ENCODE assay signal across 1 cellular context in the genomic region with DNA sequence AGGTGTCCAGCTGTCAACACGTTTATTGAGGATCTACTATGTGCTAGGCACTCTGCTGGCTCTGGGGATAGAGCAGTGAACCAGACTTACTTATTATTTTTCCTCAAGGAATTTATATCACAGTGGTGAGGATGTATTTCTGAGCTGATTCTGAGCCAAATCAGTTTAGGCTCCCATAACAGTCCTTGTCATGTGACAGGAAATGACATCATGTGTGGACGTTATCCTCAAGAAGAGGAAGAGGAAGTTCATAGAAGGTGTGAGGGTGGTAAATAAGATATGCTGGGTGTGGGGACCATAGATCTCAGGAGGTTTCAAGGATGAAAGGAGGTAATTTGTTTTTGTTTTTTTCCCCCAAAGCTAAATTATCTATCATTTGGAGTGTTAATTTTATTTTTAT.
TF ChIP-seq lines count a peak whose summit lies in the region.

No MANE protein-coding gene starts in this region.

TF ChIP-seq in K562, 482 proteins besides CTCF, POLR2A, EP300 and RAD21 (continued from another document):
- TF ChIP-seq, protein P1, sequence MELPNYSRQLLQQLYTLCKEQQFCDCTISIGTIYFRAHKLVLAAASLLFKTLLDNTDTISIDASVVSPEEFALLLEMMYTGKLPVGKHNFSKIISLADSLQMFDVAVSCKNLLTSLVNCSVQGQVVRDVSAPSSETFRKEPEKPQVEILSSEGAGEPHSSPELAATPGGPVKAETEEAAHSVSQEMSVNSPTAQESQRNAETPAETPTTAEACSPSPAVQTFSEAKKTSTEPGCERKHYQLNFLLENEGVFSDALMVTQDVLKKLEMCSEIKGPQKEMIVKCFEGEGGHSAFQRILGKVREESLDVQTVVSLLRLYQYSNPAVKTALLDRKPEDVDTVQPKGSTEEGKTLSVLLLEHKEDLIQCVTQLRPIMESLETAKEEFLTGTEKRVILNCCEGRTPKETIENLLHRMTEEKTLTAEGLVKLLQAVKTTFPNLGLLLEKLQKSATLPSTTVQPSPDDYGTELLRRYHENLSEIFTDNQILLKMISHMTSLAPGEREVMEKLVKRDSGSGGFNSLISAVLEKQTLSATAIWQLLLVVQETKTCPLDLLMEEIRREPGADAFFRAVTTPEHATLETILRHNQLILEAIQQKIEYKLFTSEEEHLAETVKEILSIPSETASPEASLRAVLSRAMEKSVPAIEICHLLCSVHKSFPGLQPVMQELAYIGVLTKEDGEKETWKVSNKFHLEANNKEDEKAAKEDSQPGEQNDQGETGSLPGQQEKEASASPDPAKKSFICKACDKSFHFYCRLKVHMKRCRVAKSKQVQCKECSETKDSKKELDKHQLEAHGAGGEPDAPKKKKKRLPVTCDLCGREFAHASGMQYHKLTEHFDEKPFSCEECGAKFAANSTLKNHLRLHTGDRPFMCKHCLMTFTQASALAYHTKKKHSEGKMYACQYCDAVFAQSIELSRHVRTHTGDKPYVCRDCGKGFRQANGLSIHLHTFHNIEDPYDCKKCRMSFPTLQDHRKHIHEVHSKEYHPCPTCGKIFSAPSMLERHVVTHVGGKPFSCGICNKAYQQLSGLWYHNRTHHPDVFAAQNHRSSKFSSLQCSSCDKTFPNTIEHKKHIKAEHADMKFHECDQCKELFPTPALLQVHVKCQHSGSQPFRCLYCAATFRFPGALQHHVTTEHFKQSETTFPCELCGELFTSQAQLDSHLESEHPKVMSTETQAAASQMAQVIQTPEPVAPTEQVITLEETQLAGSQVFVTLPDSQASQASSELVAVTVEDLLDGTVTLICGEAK (IDR thresholded peaks at IDR 0.05) = peak; percentile 30; the same call in 1 of the 2 replicates
- TF ChIP-seq, protein P1 (CRISPR knock-in tag; IDR thresholded peaks at IDR 0.05) = no peak
- TF ChIP-seq, protein P2, sequence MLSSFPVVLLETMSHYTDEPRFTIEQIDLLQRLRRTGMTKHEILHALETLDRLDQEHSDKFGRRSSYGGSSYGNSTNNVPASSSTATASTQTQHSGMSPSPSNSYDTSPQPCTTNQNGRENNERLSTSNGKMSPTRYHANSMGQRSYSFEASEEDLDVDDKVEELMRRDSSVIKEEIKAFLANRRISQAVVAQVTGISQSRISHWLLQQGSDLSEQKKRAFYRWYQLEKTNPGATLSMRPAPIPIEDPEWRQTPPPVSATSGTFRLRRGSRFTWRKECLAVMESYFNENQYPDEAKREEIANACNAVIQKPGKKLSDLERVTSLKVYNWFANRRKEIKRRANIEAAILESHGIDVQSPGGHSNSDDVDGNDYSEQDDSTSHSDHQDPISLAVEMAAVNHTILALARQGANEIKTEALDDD (IDR thresholded peaks at IDR 0.05) = no peak
